ENCODE assay signal across 8 cellular contexts in the genomic region with DNA sequence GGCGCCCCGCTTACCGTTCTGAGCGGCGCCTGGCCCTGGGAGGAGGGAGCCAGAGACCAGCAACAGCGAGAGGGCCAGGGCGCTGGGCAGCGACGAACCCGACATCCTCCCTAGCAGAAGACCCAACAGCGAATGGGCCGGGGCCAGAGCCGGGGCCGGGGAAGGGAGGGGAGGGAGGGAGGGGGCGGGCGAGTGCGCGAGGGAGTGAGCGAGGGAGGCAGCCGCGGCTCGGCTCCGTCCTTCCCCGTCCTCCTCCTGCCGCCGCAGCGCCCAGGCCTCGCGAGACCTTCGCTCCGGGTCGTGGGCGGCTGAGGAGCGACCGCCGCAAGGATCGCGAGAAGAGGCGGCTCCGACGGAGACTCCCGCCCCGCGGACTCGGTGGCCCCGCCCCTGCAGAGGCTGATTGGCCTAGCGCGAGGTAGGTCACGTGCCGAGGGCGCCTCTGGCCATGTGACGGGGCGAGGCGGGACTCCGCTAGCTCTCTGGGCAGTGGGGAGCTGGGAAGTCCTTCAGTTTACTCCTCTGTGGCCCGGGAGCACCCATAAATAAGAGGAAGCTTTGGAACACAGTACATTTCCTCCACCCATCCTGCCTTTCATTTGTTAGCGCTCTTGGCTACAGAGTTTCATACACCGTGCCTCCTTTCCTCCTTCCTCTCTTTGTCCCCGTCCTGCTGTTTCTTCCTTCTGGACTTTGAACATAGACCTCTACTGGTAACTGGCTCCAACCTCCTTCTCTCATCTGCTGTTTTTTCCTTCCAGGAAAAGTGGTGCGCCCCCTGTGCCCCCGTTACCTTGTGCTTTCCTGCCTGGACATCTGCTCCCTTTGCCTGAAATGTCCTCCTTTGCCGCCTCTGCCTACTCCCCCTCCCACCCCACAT.
DNase-seq lines count a peak whose midpoint lies in the region; ATAC-seq lines count a peak whose summit lies in the region.

Gene NPTN (minus strand): TSS at position 279 of the 880 bp plus-strand sequence. CDS start 174 bp downstream, at position 105.

- no peaks in the 10 kb centered on the region for H3K9me3 Mint-ChIP-seq in central memory CD8-positive, alpha-beta T cell

- DNase-seq in AG08396 (ENCODE audit: low spot score) = peak; percentile 97
- peak; percentile 68 for DNase-seq in NCI-H345 treated with DMSO at 0.1 percent for 48 hours (lab: John Stamatoyannopoulos, UW; ENCODE audit: unreplicated experiment)
- DNase-seq in activated CD4-positive, CD25-positive, alpha-beta regulatory T cell treated with anti-CD3 and anti-CD28 coated beads, Interleukin-2, amount 50 U/mL, for 16 hours (ENCODE audit: low read depth, low spot score) = peak; percentile 98
- DNase-seq in central memory CD8-positive, alpha-beta T cell (ENCODE audit: low spot score in 2 of 2) = peak; percentile 96 to 97
- peak; percentile 99 for DNase-seq in islet precursor cell
- peak; percentile 95 to 98 (median 96) for DNase-seq in stimulated activated CD4-positive, alpha-beta T cell treated with anti-CD3 and anti-CD28 coated beads, Interleukin-12 subunit alpha, Interleukin-12 subunit beta, amount 100 ng/mL, for 48 hours (ENCODE audit: low read depth in 2 of 3, low spot score in 1 of 3)

- ATAC-seq in GM19023 (IDR thresholded peaks at IDR 0.05; ENCODE audit: unreplicated experiment) = peak; percentile 86
- ATAC-seq in HG03280 (IDR thresholded peaks at IDR 0.05; ENCODE audit: unreplicated experiment) = peak; percentile 91
- peak; percentile 89 for ATAC-seq in central memory CD8-positive, alpha-beta T cell (replicated peaks; ENCODE audit: extremely low read depth, poor library complexity, severe bottlenecking)

- H3K4me1 Mint-ChIP-seq in central memory CD8-positive, alpha-beta T cell = peaks cover 48% of the 10 kb centered on the region

- H3K4me3 Mint-ChIP-seq in central memory CD8-positive, alpha-beta T cell = peak within 1 kb of the TSS; percentile 84

- peak within 1 kb of the TSS; percentile 52 for H3K27ac Mint-ChIP-seq in central memory CD8-positive, alpha-beta T cell (ENCODE audit: low read depth)

- H3K27me3 Mint-ChIP-seq in central memory CD8-positive, alpha-beta T cell = peaks cover 20% of the 10 kb centered on the region

- H3K36me3 Mint-ChIP-seq in central memory CD8-positive, alpha-beta T cell (ENCODE audit: insufficient read depth) = peaks cover 9% of the 10 kb centered on the region

Comparison
In these comparisons a context has a peak if more than half of its experiments do, and no peak if none do; other contexts are left out.
1. Peak in every context shown above with its lines: DNase-seq and ATAC-seq.